ENCODE assay signal across 10 cellular contexts in genomic region chr3:159978353-159978752, GRCh38. TPM values are rescaled to one million over a fixed set of nuclear protein-coding genes. Genes with fewer than 3 reads are reported as not detected.
A peak's percentile ranks its signal among the peaks of the same experiment; 100 is the strongest.
DNase-seq lines count a peak whose midpoint lies in the region; ATAC-seq and TF ChIP-seq lines count a peak whose summit lies in the region.
"Had no signal": no experiment of that assay in that cellular context is flagged by ENCODE, and none has a peak within 500 bp of the region (broad histone marks: within the 10 kb centered on the region; RNA-seq: fewer than 3 reads in every experiment).

No MANE protein-coding gene starts in this region.

- H3K27me3 Mint-ChIP-seq in WTC11 (ENCODE audit: low read depth) = no peaks in the 10 kb centered on the region
- H3K27me3 Mint-ChIP-seq: progenitor cell of endocrine pancreas had no signal

- POLR2A ChIA-PET in WTC11 (lab: Charles Lee) = no interaction called here

- H3K27ac Mint-ChIP-seq in WTC11 = no peak overlapping the region
- H3K27ac Mint-ChIP-seq: progenitor cell of endocrine pancreas had no signal

- H3K4me3 Mint-ChIP-seq in WTC11 = no peak overlapping the region

- no peak for TF ChIP-seq CTCF in WTC11 (IDR thresholded peaks at IDR 0.05)

- DNase-seq in lung microvascular endothelial cell (ENCODE audit: low read depth in 2 of 2) (peak; percentile 21 to 43), WTC11 (ENCODE audit: low spot score) (no peak), HK-2 (ENCODE audit: unreplicated experiment) (no peak), RPMI8226 (no peak)
- DNase-seq in effector CD4-positive, alpha-beta T cell = no peak
- DNase-seq: amygdala had no signal

- ATAC-seq in GM19043 (IDR thresholded peaks at IDR 0.05; ENCODE audit: low read depth, unreplicated experiment) (peak; percentile 98), HG02678 (IDR thresholded peaks at IDR 0.05; ENCODE audit: unreplicated experiment) (peak; percentile 97), HG03521 (IDR thresholded peaks at IDR 0.05; ENCODE audit: unreplicated experiment) (peak; percentile 96), WTC11 (no peak)

- CTCF ChIA-PET in WTC11 (lab: Charles Lee) = interaction anchor here (1.3 kb wide), 1 partner anchor 10 kb away, joined by 9 read pairs; the partner anchor contains the start of gene IL12A

- no peaks in the 10 kb centered on the region for H3K4me1 Mint-ChIP-seq in WTC11

- peaks cover 13% of the 10 kb centered on the region for H3K9me3 Mint-ChIP-seq in WTC11

- no peaks in the 10 kb centered on the region for H3K36me3 Mint-ChIP-seq in WTC11

TF ChIP-seq in WTC11, 78 proteins besides CTCF, POLR2A, EP300 and RAD21:
- TF ChIP-seq EMX1 (CRISPR knock-in tag; IDR thresholded peaks at IDR 0.05) = no peak
- TF ChIP-seq NFYB (CRISPR knock-in tag; conservative IDR thresholded peaks at IDR 0.05; ENCODE audit: low read depth) = no peak
- no peak for TF ChIP-seq ZNF532 (CRISPR knock-in tag; IDR thresholded peaks at IDR 0.05; ENCODE audit: borderline replicate concordance)
- no peak for TF ChIP-seq TEAD4 (CRISPR knock-in tag; IDR thresholded peaks at IDR 0.05)
- no peak for TF ChIP-seq RELA (CRISPR knock-in tag; IDR thresholded peaks at IDR 0.05; ENCODE audit: borderline replicate concordance)
- TF ChIP-seq ZBTB43 (CRISPR knock-in tag; IDR thresholded peaks at IDR 0.05) = no peak
- no peak for TF ChIP-seq ETV6 (CRISPR knock-in tag; IDR thresholded peaks at IDR 0.05)
- no peak for TF ChIP-seq FOXP4 (CRISPR knock-in tag; IDR thresholded peaks at IDR 0.05)

RNA-seq across cellular contexts. Expression of gene IL12A, which starts 10.3 kb away (rescaled TPM):
- total RNA-seq in lung microvascular endothelial cell (under 0.01 and 0.44 TPM in 2 replicates), WTC11 (2021) (0.69 to 1.0 TPM (median 0.69 TPM) in 3 replicates)
- total RNA-seq: progenitor cell of endocrine pancreas had no signal

Comparison
In these comparisons a context has a peak if more than half of its experiments do, and no peak if none do; other contexts are left out.
1. DNase-seq: peak in lung microvascular endothelial cell (2 of 2); none in effector CD4-positive, alpha-beta T cell (single experiment), WTC11 (single experiment), HK-2 (single experiment) and RPMI8226 (single experiment).